ENCODE assay signal across 8 cellular contexts in genomic region chrX:31266172-31267076, GRCh38.
DNase-seq lines count a peak whose midpoint lies in the region; ATAC-seq and TF ChIP-seq lines count a peak whose summit lies in the region.

No MANE protein-coding gene starts in this region.

- peaks cover 4% of the 10 kb centered on the region for H3K27me3 Mint-ChIP-seq in neural progenitor cell (ENCODE audit: insufficient read depth, low read depth)

- H3K36me3 Mint-ChIP-seq in neural progenitor cell, result no peaks in the 10 kb centered on the region

- peaks cover 20% of the 10 kb centered on the region for H3K79me2 ChIP-seq in neural progenitor cell (ENCODE audit: low read depth)

- H2AFZ ChIP-seq in neural progenitor cell (replicated peaks), result peak overlapping the region; percentile 63

- peak overlapping the region; percentile 77 for H3K4me2 ChIP-seq in neural progenitor cell

- H3K27ac Mint-ChIP-seq in neural progenitor cell, result peak overlapping the region; percentile 43

- H3K4me1 ChIP-seq in neural progenitor cell, result no peaks in the 10 kb centered on the region

- TF ChIP-seq CTCF in foreskin fibroblast (IDR thresholded peaks at IDR 0.05; ENCODE audit: low read depth, low read length), result no peak
- no peak for TF ChIP-seq CTCF in neural progenitor cell (IDR thresholded peaks at IDR 0.05)

- H4K20me1 ChIP-seq in neural progenitor cell (ENCODE audit: low read depth), result no peaks in the 10 kb centered on the region

- H3K4me1 Mint-ChIP-seq in neural progenitor cell, result peaks cover 28% of the 10 kb centered on the region

- no peaks in the 10 kb centered on the region for H3K9me3 ChIP-seq in neural progenitor cell (ENCODE audit: low read depth)

- H3K36me3 ChIP-seq in neural progenitor cell, result no peaks in the 10 kb centered on the region

- peak; percentile 96 for ATAC-seq in GM19452 (IDR thresholded peaks at IDR 0.05; ENCODE audit: unreplicated experiment)
- peak; percentile 89 for ATAC-seq in HG03457 (IDR thresholded peaks at IDR 0.05; ENCODE audit: unreplicated experiment)

- peak overlapping the region; percentile 91 for H3K4me3 Mint-ChIP-seq in neural progenitor cell

- H3F3A ChIP-seq in neural progenitor cell (ENCODE audit: low read depth), result no peaks in the 10 kb centered on the region

- peaks cover 3% of the 10 kb centered on the region for H3K9me3 Mint-ChIP-seq in neural progenitor cell

- H3K9ac ChIP-seq in neural progenitor cell, result peak overlapping the region; percentile 49

- H3K27ac ChIP-seq in neural progenitor cell, result no peak overlapping the region

- DNase-seq in EL (peak; percentile 47), foreskin fibroblast (peak in 1 of 2 donors; percentile 54), neural progenitor cell (ENCODE audit: low spot score) (peak; percentile 75), HuH-7.5 (ENCODE audit: low spot score) (no peak), NCI-H146 treated with DMSO at 0.1 percent for 48 hours (lab: John Stamatoyannopoulos, UW; ENCODE audit: unreplicated experiment) (no peak)
- peak; percentile 5 to 15 for DNase-seq in activated CD4-positive, alpha-beta T cell treated with anti-CD3 and anti-CD28 coated beads, Interleukin-2, amount 50 U/mL, for 48 hours

- H3K4me3 ChIP-seq in foreskin fibroblast (ENCODE audit: low read depth in 1 of 2, low read length in 2 of 2), result peak overlapping the region; percentile 58 to 64
- H3K4me3 ChIP-seq in neural progenitor cell, result peak overlapping the region; percentile 75

- no peaks in the 10 kb centered on the region for H3K27me3 ChIP-seq in neural progenitor cell

Comparison
In these comparisons a context has a peak if more than half of its experiments do, and no peak if none do; other contexts are left out.
1. DNase-seq: peak in EL (single experiment), activated CD4-positive, alpha-beta T cell treated with anti-CD3 and anti-CD28 coated beads, Interleukin-2, amount 50 U/mL, for 48 hours (2 of 2) and neural progenitor cell (single experiment); none in HuH-7.5 (single experiment) and NCI-H146 treated with DMSO at 0.1 percent for 48 hours (single experiment).